In the genomic region with DNA sequence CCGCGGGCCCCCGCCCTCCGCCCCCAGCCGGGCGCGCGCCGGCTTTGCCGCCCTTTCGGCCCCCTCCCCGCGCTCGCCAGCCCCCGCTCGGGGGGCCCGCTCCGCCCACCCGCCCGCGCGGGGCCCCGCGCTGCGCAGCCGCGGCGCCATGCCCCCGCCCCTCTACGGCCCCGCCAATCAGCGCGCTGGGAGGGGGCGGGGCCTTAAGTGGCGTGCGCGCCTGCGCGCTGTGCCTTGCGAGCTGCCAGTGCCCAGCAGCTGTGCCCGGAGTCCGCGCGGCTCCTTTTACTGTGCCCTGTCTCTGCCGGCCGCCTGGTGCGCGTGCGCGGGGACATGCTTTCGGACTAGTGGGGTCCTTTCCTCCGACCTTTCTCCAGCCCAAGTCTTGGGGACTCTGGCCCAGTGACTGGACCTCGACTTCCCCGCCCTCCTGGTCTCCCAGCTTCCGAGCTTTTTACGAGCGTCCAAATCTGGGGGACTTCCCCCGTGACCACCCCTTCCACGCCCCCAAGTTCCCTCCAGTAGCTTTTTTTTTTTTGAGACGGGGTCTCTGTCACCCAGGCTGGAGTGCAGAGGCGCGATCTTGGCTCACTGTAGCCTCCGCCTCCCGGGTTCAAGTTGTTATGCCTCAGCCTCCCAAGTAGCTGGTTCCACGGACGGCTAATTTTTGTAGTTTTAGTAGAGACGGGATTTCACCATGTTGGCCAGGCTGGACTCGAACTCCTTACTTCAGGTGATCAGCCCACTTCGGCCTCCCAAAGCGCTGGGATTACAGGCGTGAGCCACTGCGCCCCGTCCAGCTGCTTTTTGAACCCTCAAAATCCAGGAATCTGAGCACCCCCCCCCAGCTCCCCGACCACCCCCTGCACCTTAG, we compare ENCODE assay signal across 8 cellular contexts. TPM values are rescaled to one million over a fixed set of nuclear protein-coding genes. Genes with fewer than 3 reads are reported as not detected.
DNase-seq lines count a peak whose midpoint lies in the region; ATAC-seq, FAIRE-seq and TF ChIP-seq lines count a peak whose summit lies in the region.

A gene with protein sequence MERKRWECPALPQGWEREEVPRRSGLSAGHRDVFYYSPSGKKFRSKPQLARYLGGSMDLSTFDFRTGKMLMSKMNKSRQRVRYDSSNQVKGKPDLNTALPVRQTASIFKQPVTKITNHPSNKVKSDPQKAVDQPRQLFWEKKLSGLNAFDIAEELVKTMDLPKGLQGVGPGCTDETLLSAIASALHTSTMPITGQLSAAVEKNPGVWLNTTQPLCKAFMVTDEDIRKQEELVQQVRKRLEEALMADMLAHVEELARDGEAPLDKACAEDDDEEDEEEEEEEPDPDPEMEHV (minus strand): TSS at position 111 of the 874 bp plus-strand sequence. CDS start 234 bp downstream, outside the sequence.

- H3K4me3 Mint-ChIP-seq in activated CD8-positive, alpha-beta memory T cell treated with anti-CD3 and anti-CD28 coated beads, Interleukin-2, amount 10 ng/mL, durations not matched to agents 7 days and 5 days, result peak within 1 kb of the TSS; percentile 88
- H3K4me3 Mint-ChIP-seq in mesothelial cell of epicardium, result peak within 1 kb of the TSS; percentile 87

- peak within 1 kb of the TSS; percentile 89 for H3K27ac Mint-ChIP-seq in activated CD8-positive, alpha-beta memory T cell treated with anti-CD3 and anti-CD28 coated beads, Interleukin-2, amount 10 ng/mL, durations not matched to agents 7 days and 5 days
- H3K27ac Mint-ChIP-seq in mesothelial cell of epicardium, result peak within 1 kb of the TSS; percentile 92

- peak within 1 kb of the TSS; percentile 98 for H3K4me3 ChIP-seq in NT2/D1 (ENCODE audit: insufficient read length, low read depth)

- H3K36me3 Mint-ChIP-seq in activated CD8-positive, alpha-beta memory T cell treated with anti-CD3 and anti-CD28 coated beads, Interleukin-2, amount 10 ng/mL, durations not matched to agents 7 days and 5 days, result peaks cover 13% of the 10 kb centered on the region
- peaks cover 12% of the 10 kb centered on the region for H3K36me3 Mint-ChIP-seq in mesothelial cell of epicardium

- in situ Hi-C loops in endometrial microvascular endothelial cells (cut with HindIII; ENCODE audit: inconsistent ontology term, low pct_unique_long_range_greater_than_20kb, low sequenced_read_pairs), result no loop called here

- ATAC-seq in GM21360 (IDR thresholded peaks at IDR 0.05; ENCODE audit: unreplicated experiment), result peak; percentile 59
- peak; percentile 83 for ATAC-seq in activated CD8-positive, alpha-beta memory T cell treated with anti-CD3 and anti-CD28 coated beads, Interleukin-2, amount 10 ng/mL, durations not matched to agents 7 days and 5 days

- peak within 1 kb of the TSS; percentile 100 for H3K9ac ChIP-seq in NT2/D1 (ENCODE audit: insufficient read length, low read depth)

- H3K36me3 ChIP-seq in NT2/D1 (ENCODE audit: insufficient read depth, insufficient read length, low read length), result peaks cover 51% of the 10 kb centered on the region

- H3K4me1 Mint-ChIP-seq in activated CD8-positive, alpha-beta memory T cell treated with anti-CD3 and anti-CD28 coated beads, Interleukin-2, amount 10 ng/mL, durations not matched to agents 7 days and 5 days, result peaks cover 18% of the 10 kb centered on the region
- H3K4me1 Mint-ChIP-seq in mesothelial cell of epicardium, result peaks cover 21% of the 10 kb centered on the region

- peaks cover 9% of the 10 kb centered on the region for H3K4me1 ChIP-seq in NT2/D1 (ENCODE audit: insufficient read depth, insufficient read length)

- TF ChIP-seq CTCF in mesothelial cell of epicardium (IDR thresholded peaks at IDR 0.05; ENCODE audit: unreplicated experiment), result no peak

- no peaks in the 10 kb centered on the region for H3K9me3 Mint-ChIP-seq in activated CD8-positive, alpha-beta memory T cell treated with anti-CD3 and anti-CD28 coated beads, Interleukin-2, amount 10 ng/mL, durations not matched to agents 7 days and 5 days (ENCODE audit: low read depth)
- H3K9me3 Mint-ChIP-seq in mesothelial cell of epicardium, result no peaks in the 10 kb centered on the region

- DNase-seq in CMK (ENCODE audit: low read depth), result peak; percentile 88
- peak; percentile 92 for DNase-seq in HTR-8/SVneo (ENCODE audit: insufficient read length, low spot score)
- peak; percentile 88 for DNase-seq in NT2/D1 (ENCODE audit: low read depth, low spot score)
- DNase-seq in activated CD8-positive, alpha-beta memory T cell treated with anti-CD3 and anti-CD28 coated beads, Interleukin-2, amount 10 ng/mL, durations not matched to agents 7 days and 5 days, result peak; percentile 91
- DNase-seq in mesothelial cell of epicardium (ENCODE audit: low spot score in 2 of 2, unreplicated experiment in 2 of 2), result peak; percentile 85 to 93
- peak; percentile 69 to 81 for DNase-seq in stimulated activated CD8-positive, alpha-beta memory T cell treated with anti-CD3 and anti-CD28 coated beads, Interleukin-15, amount 100 ng/mL, for 4 hours (ENCODE audit: low read depth in 2 of 2)

- no peaks in the 10 kb centered on the region for H3K27me3 ChIP-seq in NT2/D1 (ENCODE audit: insufficient read depth, insufficient read length)

- FAIRE-seq in HTR-8/SVneo (lab: Jason Lieb, UNC), result peak; percentile 78

- CTCF ChIA-PET in activated CD8-positive, alpha-beta memory T cell treated with anti-CD3 and anti-CD28 coated beads, Interleukin-2, amount 10 ng/mL, durations not matched to agents 7 days and 5 days (lab: Charles Lee), result interaction anchor here (0.6 to 2.8 kb wide), 8 partner anchors 9 to 79 kb away, joined by 3 to 20 read pairs (median 4); a partner anchor contains a TSS

- H3K27me3 Mint-ChIP-seq in activated CD8-positive, alpha-beta memory T cell treated with anti-CD3 and anti-CD28 coated beads, Interleukin-2, amount 10 ng/mL, durations not matched to agents 7 days and 5 days, result no peaks in the 10 kb centered on the region
- no peaks in the 10 kb centered on the region for H3K27me3 Mint-ChIP-seq in mesothelial cell of epicardium (ENCODE audit: low read depth)

- no peaks in the 10 kb centered on the region for H3K9me3 ChIP-seq in NT2/D1 (ENCODE audit: insufficient read depth, low read length)

RNA-seq across cellular contexts. Expression of the gene that starts here (rescaled TPM):
- total RNA-seq in activated CD8-positive, alpha-beta memory T cell treated with anti-CD3 and anti-CD28 coated beads, Interleukin-2, amount 10 ng/mL, durations not matched to agents 7 days and 5 days, result 100 to 1,000 TPM in 1 of 2 experiments, 10 to 100 TPM in 1; 87.4 to 101 TPM
- total RNA-seq in endometrial microvascular endothelial cells (ENCODE audit: inconsistent ontology term) (120 TPM), mesothelial cell of epicardium (103 to 111 TPM (median 105 TPM) in 3 replicates)

Comparison
In these comparisons a context has a peak if more than half of its experiments do, and no peak if none do; other contexts are left out.
1. Peak in every context shown above with its lines: DNase-seq, ATAC-seq and H3K4me3 ChIP-seq.